ENCODE assay signal across 1 cellular context in the genomic region with DNA sequence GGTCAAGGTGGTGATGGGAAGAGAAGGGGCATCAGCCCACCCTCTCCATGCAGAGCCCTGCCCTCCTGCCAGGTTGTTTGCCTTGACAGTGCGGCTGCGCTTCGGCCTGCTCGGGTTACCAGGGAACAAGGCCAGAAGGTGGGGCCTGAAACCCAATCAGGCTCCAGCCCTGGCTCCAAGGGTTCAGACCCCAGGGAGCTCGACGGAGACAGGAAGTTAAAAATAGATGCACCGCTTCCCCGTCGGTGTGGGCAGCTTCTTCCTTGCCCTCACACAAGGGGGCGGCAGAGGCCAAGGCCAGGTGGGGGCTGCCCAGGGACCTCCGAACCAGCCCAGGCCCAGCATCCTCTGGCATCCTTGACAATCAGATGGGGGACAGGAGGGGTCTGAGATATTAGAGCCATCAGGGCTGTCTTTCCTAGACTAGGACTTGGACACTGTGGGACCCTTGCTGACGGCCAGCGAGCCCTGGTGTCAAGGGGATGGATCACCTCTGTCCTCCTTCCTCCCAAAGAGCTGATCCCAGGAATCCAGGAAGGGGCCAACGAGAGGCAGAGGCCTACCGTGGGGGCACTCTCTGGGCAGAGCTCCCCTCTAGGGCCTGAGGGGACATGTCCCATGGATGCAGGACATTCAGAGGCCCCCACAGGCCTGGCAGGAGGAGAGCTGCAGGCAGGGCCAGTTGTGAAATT.
TF ChIP-seq lines count a peak whose summit lies in the region.

No MANE protein-coding gene starts in this region.

TF ChIP-seq in HepG2, 621 proteins besides CTCF, POLR2A, EP300 and RAD21 (continued from another document and continues in another):
- TF ChIP-seq, protein P1, sequence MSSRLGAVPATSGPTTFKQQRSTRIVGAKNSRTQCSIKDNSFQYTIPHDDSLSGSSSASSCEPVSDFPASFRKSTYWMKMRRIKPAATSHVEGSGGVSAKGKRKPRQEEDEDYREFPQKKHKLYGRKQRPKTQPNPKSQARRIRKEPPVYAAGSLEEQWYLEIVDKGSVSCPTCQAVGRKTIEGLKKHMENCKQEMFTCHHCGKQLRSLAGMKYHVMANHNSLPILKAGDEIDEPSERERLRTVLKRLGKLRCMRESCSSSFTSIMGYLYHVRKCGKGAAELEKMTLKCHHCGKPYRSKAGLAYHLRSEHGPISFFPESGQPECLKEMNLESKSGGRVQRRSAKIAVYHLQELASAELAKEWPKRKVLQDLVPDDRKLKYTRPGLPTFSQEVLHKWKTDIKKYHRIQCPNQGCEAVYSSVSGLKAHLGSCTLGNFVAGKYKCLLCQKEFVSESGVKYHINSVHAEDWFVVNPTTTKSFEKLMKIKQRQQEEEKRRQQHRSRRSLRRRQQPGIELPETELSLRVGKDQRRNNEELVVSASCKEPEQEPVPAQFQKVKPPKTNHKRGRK (CRISPR knock-in tag; IDR thresholded peaks at IDR 0.05): no peak
- TF ChIP-seq ZBTB1 (CRISPR knock-in tag; IDR thresholded peaks at IDR 0.05; ENCODE audit: borderline replicate concordance) (no peak), THAP11 (CRISPR knock-in tag; IDR thresholded peaks at IDR 0.05) (peak; percentile 50), BORCS8-MEF2B (CRISPR knock-in tag; IDR thresholded peaks at IDR 0.05) (peak; percentile 43; the same call in 1 of the 2 replicates), FOXA3 (CRISPR knock-in tag; IDR thresholded peaks at IDR 0.05) (no peak), SRSF9 (IDR thresholded peaks at IDR 0.05; ENCODE audit: borderline replicate concordance, insufficient read depth, low read depth, low read length, poor library complexity, severe bottlenecking) (no peak), RARG (CRISPR knock-in tag; IDR thresholded peaks at IDR 0.05; ENCODE audit: low read depth) (no peak), KLF11 (CRISPR knock-in tag; IDR thresholded peaks at IDR 0.05) (no peak), AHR (CRISPR knock-in tag; IDR thresholded peaks at IDR 0.05) (0 out of 2 replicates have a peak, but pooled peaks have one; percentile 57), CEBPG (CRISPR knock-in tag; IDR thresholded peaks at IDR 0.05) (no peak), PITX1 (CRISPR knock-in tag; IDR thresholded peaks at IDR 0.05) (peak; percentile 74; the same call in 1 of the 2 replicates), POGZ (CRISPR knock-in tag; IDR thresholded peaks at IDR 0.05) (0 out of 2 replicates have a peak, but pooled peaks have one; percentile 46), HCFC1 (IDR thresholded peaks at IDR 0.05; ENCODE audit: low read depth, low read length) (no peak), ZNF251 (CRISPR knock-in tag; IDR thresholded peaks at IDR 0.05) (no peak), ZNF724P (CRISPR knock-in tag; IDR thresholded peaks at IDR 0.05; ENCODE audit: borderline replicate concordance) (no peak), NCOA5 (CRISPR knock-in tag; IDR thresholded peaks at IDR 0.05) (no peak), SOX6 (IDR thresholded peaks at IDR 0.05) (no peak), SOX6 (CRISPR knock-in tag; IDR thresholded peaks at IDR 0.05) (peak; percentile 34; the same call in 1 of the 2 replicates), NFE2L2 (IDR thresholded peaks at IDR 0.05; ENCODE audit: low read length) (no peak), ZNF850 (CRISPR knock-in tag; conservative IDR thresholded peaks at IDR 0.05) (no peak), KMT2A (CRISPR knock-in tag; IDR thresholded peaks at IDR 0.05) (peak; percentile 73; the same call in 1 of the 2 replicates), SMC3 (IDR thresholded peaks at IDR 0.05; ENCODE audit: low read length) (no peak; the same call in 1 of the 2 replicates), MYNN (CRISPR knock-in tag; IDR thresholded peaks at IDR 0.05; ENCODE audit: low read depth) (no peak), TCF7 (IDR thresholded peaks at IDR 0.05; ENCODE audit: low read depth) (no peak), ZNF546 (CRISPR knock-in tag; conservative IDR thresholded peaks at IDR 0.05) (no peak), EHMT2 (IDR thresholded peaks at IDR 0.05; ENCODE audit: borderline replicate concordance, low read depth, low read length) (no peak), ZNF30 (CRISPR knock-in tag; IDR thresholded peaks at IDR 0.05) (no peak), ATAD3A (CRISPR knock-in tag; IDR thresholded peaks at IDR 0.05) (no peak), U2AF2 (IDR thresholded peaks at IDR 0.05; ENCODE audit: low read depth, low read length) (no peak), ZNF780A (CRISPR knock-in tag; IDR thresholded peaks at IDR 0.05) (no peak), FOSL2 (CRISPR knock-in tag; IDR thresholded peaks at IDR 0.05) (peak; percentile 15; the same call in 1 of the 2 replicates), RXRB (CRISPR knock-in tag; IDR thresholded peaks at IDR 0.05; ENCODE audit: borderline replicate concordance) (peak; percentile 53; the same call in 1 of the 2 replicates), KDM3A (CRISPR knock-in tag; IDR thresholded peaks at IDR 0.05; ENCODE audit: low read depth) (peak; percentile 94; the same call in 1 of the 2 replicates), TRIM24 (CRISPR knock-in tag; IDR thresholded peaks at IDR 0.05) (no peak), ZNF768 (CRISPR knock-in tag; IDR thresholded peaks at IDR 0.05) (peak; percentile 73; the same call in 1 of the 2 replicates), NFKBIZ (CRISPR knock-in tag; IDR thresholded peaks at IDR 0.05) (no peak), ZNF557 (CRISPR knock-in tag; IDR thresholded peaks at IDR 0.05) (no peak), ZNF773 (CRISPR knock-in tag; IDR thresholded peaks at IDR 0.05; ENCODE audit: borderline replicate concordance) (no peak), TGIF2 (CRISPR knock-in tag; IDR thresholded peaks at IDR 0.05) (no peak)
- TF ChIP-seq, protein P2, sequence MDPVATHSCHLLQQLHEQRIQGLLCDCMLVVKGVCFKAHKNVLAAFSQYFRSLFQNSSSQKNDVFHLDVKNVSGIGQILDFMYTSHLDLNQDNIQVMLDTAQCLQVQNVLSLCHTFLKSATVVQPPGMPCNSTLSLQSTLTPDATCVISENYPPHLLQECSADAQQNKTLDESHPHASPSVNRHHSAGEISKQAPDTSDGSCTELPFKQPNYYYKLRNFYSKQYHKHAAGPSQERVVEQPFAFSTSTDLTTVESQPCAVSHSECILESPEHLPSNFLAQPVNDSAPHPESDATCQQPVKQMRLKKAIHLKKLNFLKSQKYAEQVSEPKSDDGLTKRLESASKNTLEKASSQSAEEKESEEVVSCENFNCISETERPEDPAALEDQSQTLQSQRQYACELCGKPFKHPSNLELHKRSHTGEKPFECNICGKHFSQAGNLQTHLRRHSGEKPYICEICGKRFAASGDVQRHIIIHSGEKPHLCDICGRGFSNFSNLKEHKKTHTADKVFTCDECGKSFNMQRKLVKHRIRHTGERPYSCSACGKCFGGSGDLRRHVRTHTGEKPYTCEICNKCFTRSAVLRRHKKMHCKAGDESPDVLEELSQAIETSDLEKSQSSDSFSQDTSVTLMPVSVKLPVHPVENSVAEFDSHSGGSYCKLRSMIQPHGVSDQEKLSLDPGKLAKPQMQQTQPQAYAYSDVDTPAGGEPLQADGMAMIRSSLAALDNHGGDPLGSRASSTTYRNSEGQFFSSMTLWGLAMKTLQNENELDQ (CRISPR knock-in tag; IDR thresholded peaks at IDR 0.05; ENCODE audit: borderline replicate concordance): no peak
- TF ChIP-seq, protein P3, sequence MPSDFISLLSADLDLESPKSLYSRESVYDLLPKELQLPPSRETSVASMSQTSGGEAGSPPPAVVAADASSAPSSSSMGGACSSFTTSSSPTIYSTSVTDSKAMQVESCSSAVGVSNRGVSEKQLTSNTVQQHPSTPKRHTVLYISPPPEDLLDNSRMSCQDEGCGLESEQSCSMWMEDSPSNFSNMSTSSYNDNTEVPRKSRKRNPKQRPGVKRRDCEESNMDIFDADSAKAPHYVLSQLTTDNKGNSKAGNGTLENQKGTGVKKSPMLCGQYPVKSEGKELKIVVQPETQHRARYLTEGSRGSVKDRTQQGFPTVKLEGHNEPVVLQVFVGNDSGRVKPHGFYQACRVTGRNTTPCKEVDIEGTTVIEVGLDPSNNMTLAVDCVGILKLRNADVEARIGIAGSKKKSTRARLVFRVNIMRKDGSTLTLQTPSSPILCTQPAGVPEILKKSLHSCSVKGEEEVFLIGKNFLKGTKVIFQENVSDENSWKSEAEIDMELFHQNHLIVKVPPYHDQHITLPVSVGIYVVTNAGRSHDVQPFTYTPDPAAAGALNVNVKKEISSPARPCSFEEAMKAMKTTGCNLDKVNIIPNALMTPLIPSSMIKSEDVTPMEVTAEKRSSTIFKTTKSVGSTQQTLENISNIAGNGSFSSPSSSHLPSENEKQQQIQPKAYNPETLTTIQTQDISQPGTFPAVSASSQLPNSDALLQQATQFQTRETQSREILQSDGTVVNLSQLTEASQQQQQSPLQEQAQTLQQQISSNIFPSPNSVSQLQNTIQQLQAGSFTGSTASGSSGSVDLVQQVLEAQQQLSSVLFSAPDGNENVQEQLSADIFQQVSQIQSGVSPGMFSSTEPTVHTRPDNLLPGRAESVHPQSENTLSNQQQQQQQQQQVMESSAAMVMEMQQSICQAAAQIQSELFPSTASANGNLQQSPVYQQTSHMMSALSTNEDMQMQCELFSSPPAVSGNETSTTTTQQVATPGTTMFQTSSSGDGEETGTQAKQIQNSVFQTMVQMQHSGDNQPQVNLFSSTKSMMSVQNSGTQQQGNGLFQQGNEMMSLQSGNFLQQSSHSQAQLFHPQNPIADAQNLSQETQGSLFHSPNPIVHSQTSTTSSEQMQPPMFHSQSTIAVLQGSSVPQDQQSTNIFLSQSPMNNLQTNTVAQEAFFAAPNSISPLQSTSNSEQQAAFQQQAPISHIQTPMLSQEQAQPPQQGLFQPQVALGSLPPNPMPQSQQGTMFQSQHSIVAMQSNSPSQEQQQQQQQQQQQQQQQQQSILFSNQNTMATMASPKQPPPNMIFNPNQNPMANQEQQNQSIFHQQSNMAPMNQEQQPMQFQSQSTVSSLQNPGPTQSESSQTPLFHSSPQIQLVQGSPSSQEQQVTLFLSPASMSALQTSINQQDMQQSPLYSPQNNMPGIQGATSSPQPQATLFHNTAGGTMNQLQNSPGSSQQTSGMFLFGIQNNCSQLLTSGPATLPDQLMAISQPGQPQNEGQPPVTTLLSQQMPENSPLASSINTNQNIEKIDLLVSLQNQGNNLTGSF (CRISPR knock-in tag; IDR thresholded peaks at IDR 0.05): no peak
- TF ChIP-seq, protein P4, sequence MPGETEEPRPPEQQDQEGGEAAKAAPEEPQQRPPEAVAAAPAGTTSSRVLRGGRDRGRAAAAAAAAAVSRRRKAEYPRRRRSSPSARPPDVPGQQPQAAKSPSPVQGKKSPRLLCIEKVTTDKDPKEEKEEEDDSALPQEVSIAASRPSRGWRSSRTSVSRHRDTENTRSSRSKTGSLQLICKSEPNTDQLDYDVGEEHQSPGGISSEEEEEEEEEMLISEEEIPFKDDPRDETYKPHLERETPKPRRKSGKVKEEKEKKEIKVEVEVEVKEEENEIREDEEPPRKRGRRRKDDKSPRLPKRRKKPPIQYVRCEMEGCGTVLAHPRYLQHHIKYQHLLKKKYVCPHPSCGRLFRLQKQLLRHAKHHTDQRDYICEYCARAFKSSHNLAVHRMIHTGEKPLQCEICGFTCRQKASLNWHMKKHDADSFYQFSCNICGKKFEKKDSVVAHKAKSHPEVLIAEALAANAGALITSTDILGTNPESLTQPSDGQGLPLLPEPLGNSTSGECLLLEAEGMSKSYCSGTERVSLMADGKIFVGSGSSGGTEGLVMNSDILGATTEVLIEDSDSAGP (CRISPR knock-in tag; IDR thresholded peaks at IDR 0.05; ENCODE audit: borderline replicate concordance): peak; percentile 83; the same call in 1 of the 2 replicates
- TF ChIP-seq, protein P5, sequence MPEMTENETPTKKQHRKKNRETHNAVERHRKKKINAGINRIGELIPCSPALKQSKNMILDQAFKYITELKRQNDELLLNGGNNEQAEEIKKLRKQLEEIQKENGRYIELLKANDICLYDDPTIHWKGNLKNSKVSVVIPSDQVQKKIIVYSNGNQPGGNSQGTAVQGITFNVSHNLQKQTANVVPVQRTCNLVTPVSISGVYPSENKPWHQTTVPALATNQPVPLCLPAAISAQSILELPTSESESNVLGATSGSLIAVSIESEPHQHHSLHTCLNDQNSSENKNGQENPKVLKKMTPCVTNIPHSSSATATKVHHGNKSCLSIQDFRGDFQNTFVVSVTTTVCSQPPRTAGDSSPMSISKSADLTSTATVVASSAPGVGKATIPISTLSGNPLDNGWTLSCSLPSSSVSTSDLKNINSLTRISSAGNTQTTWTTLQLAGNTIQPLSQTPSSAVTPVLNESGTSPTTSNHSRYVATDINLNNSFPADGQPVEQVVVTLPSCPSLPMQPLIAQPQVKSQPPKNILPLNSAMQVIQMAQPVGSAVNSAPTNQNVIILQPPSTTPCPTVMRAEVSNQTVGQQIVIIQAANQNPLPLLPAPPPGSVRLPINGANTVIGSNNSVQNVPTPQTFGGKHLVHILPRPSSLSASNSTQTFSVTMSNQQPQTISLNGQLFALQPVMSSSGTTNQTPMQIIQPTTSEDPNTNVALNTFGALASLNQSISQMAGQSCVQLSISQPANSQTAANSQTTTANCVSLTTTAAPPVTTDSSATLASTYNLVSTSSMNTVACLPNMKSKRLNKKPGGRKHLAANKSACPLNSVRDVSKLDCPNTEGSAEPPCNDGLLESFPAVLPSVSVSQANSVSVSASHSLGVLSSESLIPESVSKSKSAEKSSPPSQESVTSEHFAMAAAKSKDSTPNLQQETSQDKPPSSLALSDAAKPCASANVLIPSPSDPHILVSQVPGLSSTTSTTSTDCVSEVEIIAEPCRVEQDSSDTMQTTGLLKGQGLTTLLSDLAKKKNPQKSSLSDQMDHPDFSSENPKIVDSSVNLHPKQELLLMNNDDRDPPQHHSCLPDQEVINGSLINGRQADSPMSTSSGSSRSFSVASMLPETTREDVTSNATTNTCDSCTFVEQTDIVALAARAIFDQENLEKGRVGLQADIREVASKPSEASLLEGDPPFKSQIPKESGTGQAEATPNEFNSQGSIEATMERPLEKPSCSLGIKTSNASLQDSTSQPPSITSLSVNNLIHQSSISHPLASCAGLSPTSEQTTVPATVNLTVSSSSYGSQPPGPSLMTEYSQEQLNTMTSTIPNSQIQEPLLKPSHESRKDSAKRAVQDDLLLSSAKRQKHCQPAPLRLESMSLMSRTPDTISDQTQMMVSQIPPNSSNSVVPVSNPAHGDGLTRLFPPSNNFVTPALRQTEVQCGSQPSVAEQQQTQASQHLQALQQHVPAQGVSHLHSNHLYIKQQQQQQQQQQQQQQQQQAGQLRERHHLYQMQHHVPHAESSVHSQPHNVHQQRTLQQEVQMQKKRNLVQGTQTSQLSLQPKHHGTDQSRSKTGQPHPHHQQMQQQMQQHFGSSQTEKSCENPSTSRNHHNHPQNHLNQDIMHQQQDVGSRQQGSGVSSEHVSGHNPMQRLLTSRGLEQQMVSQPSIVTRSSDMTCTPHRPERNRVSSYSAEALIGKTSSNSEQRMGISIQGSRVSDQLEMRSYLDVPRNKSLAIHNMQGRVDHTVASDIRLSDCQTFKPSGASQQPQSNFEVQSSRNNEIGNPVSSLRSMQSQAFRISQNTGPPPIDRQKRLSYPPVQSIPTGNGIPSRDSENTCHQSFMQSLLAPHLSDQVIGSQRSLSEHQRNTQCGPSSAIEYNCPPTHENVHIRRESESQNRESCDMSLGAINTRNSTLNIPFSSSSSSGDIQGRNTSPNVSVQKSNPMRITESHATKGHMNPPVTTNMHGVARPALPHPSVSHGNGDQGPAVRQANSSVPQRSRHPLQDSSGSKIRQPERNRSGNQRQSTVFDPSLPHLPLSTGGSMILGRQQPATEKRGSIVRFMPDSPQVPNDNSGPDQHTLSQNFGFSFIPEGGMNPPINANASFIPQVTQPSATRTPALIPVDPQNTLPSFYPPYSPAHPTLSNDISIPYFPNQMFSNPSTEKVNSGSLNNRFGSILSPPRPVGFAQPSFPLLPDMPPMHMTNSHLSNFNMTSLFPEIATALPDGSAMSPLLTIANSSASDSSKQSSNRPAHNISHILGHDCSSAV (CRISPR knock-in tag; IDR thresholded peaks at IDR 0.05; ENCODE audit: borderline replicate concordance): no peak
